1 cellular context compared by ENCODE assay signal in the genomic region with DNA sequence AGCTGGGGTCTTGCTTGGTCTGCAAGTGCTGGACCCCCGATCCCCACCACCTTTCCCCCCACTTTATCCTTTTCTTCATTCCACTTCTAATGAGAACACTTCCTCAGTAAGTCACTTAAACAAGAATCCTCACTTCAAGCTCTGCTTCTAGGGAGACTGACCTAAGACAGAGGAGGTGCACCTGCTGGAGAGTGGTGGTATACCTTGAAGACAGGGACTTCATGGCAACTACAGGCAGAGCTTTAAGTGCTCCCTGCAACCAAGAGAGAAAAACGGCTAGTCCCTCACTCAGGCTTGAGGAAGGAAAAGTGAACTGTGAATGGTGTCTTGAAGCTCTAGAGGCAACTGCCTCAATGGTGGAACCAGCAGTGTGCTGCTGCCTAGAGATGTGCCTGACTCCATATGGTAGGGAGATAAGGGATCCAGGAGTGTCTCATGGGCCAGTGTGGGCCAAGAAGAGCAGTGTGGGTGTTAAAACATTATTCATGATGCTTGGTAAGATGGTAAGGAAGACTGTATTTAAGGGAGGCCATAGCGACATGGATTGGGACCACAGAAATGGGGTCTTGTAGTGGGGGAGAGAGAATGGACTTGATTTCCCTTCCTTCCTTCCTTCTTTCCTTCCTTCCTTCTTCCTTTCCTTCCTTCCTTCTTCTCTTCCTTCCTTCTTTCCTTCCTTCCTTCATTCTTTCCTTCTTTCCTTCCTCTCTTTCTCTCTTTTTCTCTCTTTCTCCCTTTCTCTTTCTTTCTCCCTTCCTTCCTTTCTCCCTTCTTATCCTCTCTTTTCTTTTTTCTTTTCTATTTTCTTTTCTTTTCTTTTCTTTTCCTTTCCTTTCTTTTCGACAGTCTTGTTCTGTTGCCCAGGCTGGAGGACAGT.
TF ChIP-seq lines count a peak whose summit lies in the region.

No MANE protein-coding gene starts in this region.

TF ChIP-seq in GM23338, 12 proteins besides CTCF, POLR2A, EP300 and RAD21 (continued from another document):
- TF ChIP-seq, protein P1, sequence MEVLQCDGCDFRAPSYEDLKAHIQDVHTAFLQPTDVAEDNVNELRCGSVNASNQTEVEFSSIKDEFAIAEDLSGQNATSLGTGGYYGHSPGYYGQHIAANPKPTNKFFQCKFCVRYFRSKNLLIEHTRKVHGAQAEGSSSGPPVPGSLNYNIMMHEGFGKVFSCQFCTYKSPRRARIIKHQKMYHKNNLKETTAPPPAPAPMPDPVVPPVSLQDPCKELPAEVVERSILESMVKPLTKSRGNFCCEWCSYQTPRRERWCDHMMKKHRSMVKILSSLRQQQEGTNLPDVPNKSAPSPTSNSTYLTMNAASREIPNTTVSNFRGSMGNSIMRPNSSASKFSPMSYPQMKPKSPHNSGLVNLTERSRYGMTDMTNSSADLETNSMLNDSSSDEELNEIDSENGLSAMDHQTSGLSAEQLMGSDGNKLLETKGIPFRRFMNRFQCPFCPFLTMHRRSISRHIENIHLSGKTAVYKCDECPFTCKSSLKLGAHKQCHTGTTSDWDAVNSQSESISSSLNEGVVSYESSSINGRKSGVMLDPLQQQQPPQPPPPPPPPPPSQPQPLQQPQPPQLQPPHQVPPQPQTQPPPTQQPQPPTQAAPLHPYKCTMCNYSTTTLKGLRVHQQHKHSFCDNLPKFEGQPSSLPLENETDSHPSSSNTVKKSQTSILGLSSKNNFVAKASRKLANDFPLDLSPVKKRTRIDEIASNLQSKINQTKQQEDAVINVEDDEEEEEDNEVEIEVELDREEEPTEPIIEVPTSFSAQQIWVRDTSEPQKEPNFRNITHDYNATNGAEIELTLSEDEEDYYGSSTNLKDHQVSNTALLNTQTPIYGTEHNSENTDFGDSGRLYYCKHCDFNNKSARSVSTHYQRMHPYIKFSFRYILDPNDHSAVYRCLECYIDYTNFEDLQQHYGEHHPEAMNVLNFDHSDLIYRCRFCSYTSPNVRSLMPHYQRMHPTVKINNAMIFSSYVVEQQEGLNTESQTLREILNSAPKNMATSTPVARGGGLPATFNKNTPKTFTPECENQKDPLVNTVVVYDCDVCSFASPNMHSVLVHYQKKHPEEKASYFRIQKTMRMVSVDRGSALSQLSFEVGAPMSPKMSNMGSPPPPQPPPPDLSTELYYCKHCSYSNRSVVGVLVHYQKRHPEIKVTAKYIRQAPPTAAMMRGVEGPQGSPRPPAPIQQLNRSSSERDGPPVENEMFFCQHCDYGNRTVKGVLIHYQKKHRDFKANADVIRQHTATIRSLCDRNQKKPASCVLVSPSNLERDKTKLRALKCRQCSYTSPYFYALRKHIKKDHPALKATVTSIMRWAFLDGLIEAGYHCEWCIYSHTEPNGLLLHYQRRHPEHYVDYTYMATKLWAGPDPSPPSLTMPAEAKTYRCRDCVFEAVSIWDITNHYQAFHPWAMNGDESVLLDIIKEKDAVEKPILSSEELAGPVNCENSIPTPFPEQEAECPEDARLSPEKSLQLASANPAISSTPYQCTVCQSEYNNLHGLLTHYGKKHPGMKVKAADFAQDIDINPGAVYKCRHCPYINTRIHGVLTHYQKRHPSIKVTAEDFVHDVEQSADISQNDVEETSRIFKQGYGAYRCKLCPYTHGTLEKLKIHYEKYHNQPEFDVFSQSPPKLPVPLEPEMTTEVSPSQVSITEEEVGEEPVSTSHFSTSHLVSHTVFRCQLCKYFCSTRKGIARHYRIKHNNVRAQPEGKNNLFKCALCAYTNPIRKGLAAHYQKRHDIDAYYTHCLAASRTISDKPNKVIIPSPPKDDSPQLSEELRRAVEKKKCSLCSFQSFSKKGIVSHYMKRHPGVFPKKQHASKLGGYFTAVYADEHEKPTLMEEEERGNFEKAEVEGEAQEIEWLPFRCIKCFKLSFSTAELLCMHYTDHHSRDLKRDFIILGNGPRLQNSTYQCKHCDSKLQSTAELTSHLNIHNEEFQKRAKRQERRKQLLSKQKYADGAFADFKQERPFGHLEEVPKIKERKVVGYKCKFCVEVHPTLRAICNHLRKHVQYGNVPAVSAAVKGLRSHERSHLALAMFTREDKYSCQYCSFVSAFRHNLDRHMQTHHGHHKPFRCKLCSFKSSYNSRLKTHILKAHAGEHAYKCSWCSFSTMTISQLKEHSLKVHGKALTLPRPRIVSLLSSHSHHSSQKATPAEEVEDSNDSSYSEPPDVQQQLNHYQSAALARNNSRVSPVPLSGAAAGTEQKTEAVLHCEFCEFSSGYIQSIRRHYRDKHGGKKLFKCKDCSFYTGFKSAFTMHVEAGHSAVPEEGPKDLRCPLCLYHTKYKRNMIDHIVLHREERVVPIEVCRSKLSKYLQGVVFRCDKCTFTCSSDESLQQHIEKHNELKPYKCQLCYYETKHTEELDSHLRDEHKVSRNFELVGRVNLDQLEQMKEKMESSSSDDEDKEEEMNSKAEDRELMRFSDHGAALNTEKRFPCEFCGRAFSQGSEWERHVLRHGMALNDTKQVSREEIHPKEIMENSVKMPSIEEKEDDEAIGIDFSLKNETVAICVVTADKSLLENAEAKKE (CRISPR knock-in tag; IDR thresholded peaks at IDR 0.05), result no peak
- no peak for TF ChIP-seq EZH2 (IDR thresholded peaks at IDR 0.05; ENCODE audit: low read depth, unreplicated experiment)
